Comparison of ENCODE assay signal across 11 cellular contexts in the genomic region with DNA sequence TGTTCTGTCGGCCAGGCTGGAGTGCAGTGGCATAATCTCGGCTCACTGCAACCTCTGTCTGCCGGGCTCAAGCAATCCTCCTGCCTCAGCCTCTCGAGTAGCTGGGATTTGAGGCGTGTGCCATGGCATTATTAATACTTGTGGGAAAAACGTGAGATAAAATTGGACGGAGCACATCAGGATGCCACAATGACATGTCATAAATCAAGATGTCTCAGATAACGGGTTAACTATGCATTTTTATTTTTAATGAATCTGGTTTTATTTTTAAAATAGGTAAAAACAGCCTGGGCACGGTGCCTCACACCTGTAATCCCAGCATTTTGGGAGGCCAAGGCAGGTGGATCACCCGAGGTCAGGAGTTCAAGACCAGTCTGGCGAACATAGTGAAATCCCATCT.
"Had no signal": no experiment of that assay in that cellular context is flagged by ENCODE, and none has a peak within 500 bp of the region (broad histone marks: within the 10 kb centered on the region; RNA-seq: fewer than 3 reads in every experiment).

No MANE protein-coding gene starts in this region.

- H3K27ac ChIP-seq: GM23248 had no signal

- H3K9me3 Mint-ChIP-seq: HFFc6 had no signal

- DNase-seq: GM23248, GOT3, H7, H9, HCEC 1CT, HFFc6 had no signal

- H3K27ac Mint-ChIP-seq: GM23338, HFFc6 had no signal

- H3K9ac ChIP-seq: GM23248 had no signal

- H3K36me3 ChIP-seq: HAP-1 had no signal

- H3K4me3 Mint-ChIP-seq: GM23338, H9, HFFc6 had no signal

- H3K9me3 ChIP-seq: HAP-1 had no signal

- ATAC-seq: GM23338, HCT116 had no signal

- H2AFZ ChIP-seq: GM23248, GM23338 had no signal

- H3K4me3 ChIP-seq: GM23248, GM23338, HAP-1 had no signal

- FAIRE-seq: H1, H54 had no signal

- H3K4me2 ChIP-seq: GM23338 had no signal
